ENCODE assay signal across 1 cellular context in the genomic region with DNA sequence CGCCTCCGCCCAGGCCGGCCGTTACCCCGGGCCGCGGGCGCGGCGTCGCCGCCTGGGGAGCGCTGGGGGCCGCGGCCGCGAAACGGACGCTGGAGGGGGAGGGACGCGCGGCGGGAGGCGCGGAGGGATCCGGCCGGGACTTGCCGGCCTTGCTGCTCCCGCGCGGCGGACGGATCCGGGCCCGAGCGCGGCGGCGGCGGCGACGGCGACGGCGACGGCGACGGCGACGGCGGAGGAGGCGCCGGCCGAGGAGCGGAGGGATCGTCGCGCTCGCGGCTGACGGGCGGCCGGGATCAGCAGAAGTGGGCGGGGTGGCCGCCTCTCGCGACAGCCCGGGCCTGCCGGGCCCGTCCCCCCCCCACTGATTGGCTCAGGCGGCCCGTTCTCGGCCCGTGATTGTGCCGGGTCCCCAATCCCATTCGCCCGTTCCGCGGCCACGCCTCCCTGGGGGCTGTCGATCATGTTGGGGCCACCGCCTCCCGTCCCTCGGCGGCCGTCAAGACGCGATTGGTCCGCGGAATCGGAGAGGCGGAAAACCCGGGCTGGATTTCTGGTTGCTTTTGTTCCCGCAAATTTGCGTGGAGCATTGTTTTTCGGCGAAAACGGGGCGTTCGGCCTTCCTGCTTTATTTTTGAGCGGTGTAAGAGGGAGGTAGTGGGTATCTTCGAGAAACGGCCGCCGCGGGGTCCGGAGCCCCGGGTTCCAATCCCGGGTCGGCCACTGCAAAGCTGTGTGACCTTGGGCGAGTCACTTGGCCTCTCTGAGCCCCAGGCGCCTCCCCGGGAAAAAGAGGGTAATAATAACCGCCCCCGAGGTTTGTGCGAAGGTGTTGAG.
A peak's percentile ranks its signal among the peaks of the same experiment; 100 is the strongest.
TF ChIP-seq lines count a peak whose summit lies in the region.

TSS of gene ZCCHC14 (minus strand) at position 304 of the 834 bp plus-strand sequence. CDS start 786 bp downstream, outside the sequence.

TF ChIP-seq in K562, 482 proteins besides CTCF, POLR2A, EP300 and RAD21 (continued from another document and continues in another):
- TF ChIP-seq TFAP4 (CRISPR knock-in tag; IDR thresholded peaks at IDR 0.05; ENCODE audit: borderline replicate concordance) (no peak; the same call in 1 of the 2 replicates), ZNF512 (tag; IDR thresholded peaks at IDR 0.05) (no peak), SIX5 (IDR thresholded peaks at IDR 0.05; ENCODE audit: borderline replicate concordance in 1 of 2, insufficient read depth in 1 of 2, low read depth in 1 of 2, low read length in 2 of 2) (no peak), TAF1 (IDR thresholded peaks at IDR 0.05; ENCODE audit: control insufficient read depth, extremely low read depth, insufficient read depth, low read length, severe bottlenecking) (peak; percentile 62), MTA2 (IDR thresholded peaks at IDR 0.05; ENCODE audit: low read depth) (no peak), ZNF212 (CRISPR knock-in tag; IDR thresholded peaks at IDR 0.05) (no peak), BRF1 (IDR thresholded peaks at IDR 0.05; ENCODE audit: borderline replicate concordance, extremely low read depth, insufficient read length) (no peak), KLF10 (CRISPR knock-in tag; IDR thresholded peaks at IDR 0.05) (no peak), RFX5 (IDR thresholded peaks at IDR 0.05; ENCODE audit: low read depth, low read length) (no peak), NCOR1 (IDR thresholded peaks at IDR 0.05) (no peak), ZNF699 (CRISPR knock-in tag; IDR thresholded peaks at IDR 0.05; ENCODE audit: insufficient replicate concordance) (no peak), SMARCC2 (IDR thresholded peaks at IDR 0.05; ENCODE audit: low read depth) (no peak), YBX1 (IDR thresholded peaks at IDR 0.05) (no peak), RCOR1 (IDR thresholded peaks at IDR 0.05; ENCODE audit: borderline replicate concordance in 1 of 2, low read depth in 2 of 2, low read length in 2 of 2) (peak in 1 of 2 experiments; percentile 5; a peak in 1 of 4 replicates), POLR2G (IDR thresholded peaks at IDR 0.05; ENCODE audit: low read depth, low read length) (peak; percentile 83), TEAD2 (tag; IDR thresholded peaks at IDR 0.05) (no peak), RNF2 (IDR thresholded peaks at IDR 0.05) (no peak), ERF (CRISPR knock-in tag; IDR thresholded peaks at IDR 0.05) (no peak; the same call in 1 of the 2 replicates), HNRNPH1 (optimal IDR thresholded peaks at IDR 0.05; ENCODE audit: low read depth, low read length) (no peak), ZNF253 (CRISPR knock-in tag; conservative IDR thresholded peaks at IDR 0.05) (no peak), NBN (IDR thresholded peaks at IDR 0.05; ENCODE audit: low read depth) (no peak), CREBBP (IDR thresholded peaks at IDR 0.05; ENCODE audit: low read depth, low read length) (no peak)
- TF ChIP-seq, protein P1, sequence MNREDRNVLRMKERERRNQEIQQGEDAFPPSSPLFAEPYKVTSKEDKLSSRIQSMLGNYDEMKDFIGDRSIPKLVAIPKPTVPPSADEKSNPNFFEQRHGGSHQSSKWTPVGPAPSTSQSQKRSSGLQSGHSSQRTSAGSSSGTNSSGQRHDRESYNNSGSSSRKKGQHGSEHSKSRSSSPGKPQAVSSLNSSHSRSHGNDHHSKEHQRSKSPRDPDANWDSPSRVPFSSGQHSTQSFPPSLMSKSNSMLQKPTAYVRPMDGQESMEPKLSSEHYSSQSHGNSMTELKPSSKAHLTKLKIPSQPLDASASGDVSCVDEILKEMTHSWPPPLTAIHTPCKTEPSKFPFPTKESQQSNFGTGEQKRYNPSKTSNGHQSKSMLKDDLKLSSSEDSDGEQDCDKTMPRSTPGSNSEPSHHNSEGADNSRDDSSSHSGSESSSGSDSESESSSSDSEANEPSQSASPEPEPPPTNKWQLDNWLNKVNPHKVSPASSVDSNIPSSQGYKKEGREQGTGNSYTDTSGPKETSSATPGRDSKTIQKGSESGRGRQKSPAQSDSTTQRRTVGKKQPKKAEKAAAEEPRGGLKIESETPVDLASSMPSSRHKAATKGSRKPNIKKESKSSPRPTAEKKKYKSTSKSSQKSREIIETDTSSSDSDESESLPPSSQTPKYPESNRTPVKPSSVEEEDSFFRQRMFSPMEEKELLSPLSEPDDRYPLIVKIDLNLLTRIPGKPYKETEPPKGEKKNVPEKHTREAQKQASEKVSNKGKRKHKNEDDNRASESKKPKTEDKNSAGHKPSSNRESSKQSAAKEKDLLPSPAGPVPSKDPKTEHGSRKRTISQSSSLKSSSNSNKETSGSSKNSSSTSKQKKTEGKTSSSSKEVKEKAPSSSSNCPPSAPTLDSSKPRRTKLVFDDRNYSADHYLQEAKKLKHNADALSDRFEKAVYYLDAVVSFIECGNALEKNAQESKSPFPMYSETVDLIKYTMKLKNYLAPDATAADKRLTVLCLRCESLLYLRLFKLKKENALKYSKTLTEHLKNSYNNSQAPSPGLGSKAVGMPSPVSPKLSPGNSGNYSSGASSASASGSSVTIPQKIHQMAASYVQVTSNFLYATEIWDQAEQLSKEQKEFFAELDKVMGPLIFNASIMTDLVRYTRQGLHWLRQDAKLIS (CRISPR knock-in tag; IDR thresholded peaks at IDR 0.05): 0 out of 2 replicates have a peak, but pooled peaks have one; percentile 42
- TF ChIP-seq, protein P2, sequence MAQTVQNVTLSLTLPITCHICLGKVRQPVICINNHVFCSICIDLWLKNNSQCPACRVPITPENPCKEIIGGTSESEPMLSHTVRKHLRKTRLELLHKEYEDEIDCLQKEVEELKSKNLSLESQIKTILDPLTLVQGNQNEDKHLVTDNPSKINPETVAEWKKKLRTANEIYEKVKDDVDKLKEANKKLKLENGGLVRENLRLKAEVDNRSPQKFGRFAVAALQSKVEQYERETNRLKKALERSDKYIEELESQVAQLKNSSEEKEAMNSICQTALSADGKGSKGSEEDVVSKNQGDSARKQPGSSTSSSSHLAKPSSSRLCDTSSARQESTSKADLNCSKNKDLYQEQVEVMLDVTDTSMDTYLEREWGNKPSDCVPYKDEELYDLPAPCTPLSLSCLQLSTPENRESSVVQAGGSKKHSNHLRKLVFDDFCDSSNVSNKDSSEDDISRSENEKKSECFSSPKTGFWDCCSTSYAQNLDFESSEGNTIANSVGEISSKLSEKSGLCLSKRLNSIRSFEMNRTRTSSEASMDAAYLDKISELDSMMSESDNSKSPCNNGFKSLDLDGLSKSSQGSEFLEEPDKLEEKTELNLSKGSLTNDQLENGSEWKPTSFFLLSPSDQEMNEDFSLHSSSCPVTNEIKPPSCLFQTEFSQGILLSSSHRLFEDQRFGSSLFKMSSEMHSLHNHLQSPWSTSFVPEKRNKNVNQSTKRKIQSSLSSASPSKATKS (CRISPR knock-in tag; IDR thresholded peaks at IDR 0.05): no peak
- TF ChIP-seq, protein P3, sequence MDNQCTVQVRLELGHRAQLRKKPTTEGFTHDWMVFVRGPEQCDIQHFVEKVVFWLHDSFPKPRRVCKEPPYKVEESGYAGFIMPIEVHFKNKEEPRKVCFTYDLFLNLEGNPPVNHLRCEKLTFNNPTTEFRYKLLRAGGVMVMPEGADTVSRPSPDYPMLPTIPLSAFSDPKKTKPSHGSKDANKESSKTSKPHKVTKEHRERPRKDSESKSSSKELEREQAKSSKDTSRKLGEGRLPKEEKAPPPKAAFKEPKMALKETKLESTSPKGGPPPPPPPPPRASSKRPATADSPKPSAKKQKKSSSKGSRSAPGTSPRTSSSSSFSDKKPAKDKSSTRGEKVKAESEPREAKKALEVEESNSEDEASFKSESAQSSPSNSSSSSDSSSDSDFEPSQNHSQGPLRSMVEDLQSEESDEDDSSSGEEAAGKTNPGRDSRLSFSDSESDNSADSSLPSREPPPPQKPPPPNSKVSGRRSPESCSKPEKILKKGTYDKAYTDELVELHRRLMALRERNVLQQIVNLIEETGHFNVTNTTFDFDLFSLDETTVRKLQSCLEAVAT (IDR thresholded peaks at IDR 0.05): no peak
- TF ChIP-seq, protein P4, sequence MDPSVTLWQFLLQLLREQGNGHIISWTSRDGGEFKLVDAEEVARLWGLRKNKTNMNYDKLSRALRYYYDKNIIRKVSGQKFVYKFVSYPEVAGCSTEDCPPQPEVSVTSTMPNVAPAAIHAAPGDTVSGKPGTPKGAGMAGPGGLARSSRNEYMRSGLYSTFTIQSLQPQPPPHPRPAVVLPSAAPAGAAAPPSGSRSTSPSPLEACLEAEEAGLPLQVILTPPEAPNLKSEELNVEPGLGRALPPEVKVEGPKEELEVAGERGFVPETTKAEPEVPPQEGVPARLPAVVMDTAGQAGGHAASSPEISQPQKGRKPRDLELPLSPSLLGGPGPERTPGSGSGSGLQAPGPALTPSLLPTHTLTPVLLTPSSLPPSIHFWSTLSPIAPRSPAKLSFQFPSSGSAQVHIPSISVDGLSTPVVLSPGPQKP (CRISPR knock-in tag; IDR thresholded peaks at IDR 0.05): no peak
- TF ChIP-seq, protein P5, sequence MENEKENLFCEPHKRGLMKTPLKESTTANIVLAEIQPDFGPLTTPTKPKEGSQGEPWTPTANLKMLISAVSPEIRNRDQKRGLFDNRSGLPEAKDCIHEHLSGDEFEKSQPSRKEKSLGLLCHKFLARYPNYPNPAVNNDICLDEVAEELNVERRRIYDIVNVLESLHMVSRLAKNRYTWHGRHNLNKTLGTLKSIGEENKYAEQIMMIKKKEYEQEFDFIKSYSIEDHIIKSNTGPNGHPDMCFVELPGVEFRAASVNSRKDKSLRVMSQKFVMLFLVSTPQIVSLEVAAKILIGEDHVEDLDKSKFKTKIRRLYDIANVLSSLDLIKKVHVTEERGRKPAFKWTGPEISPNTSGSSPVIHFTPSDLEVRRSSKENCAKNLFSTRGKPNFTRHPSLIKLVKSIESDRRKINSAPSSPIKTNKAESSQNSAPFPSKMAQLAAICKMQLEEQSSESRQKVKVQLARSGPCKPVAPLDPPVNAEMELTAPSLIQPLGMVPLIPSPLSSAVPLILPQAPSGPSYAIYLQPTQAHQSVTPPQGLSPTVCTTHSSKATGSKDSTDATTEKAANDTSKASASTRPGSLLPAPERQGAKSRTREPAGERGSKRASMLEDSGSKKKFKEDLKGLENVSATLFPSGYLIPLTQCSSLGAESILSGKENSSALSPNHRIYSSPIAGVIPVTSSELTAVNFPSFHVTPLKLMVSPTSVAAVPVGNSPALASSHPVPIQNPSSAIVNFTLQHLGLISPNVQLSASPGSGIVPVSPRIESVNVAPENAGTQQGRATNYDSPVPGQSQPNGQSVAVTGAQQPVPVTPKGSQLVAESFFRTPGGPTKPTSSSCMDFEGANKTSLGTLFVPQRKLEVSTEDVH (IDR thresholded peaks at IDR 0.05; ENCODE audit: low read depth, partially characterized antibody): no peak
- TF ChIP-seq, protein P6, sequence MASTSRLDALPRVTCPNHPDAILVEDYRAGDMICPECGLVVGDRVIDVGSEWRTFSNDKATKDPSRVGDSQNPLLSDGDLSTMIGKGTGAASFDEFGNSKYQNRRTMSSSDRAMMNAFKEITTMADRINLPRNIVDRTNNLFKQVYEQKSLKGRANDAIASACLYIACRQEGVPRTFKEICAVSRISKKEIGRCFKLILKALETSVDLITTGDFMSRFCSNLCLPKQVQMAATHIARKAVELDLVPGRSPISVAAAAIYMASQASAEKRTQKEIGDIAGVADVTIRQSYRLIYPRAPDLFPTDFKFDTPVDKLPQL (IDR thresholded peaks at IDR 0.05; ENCODE audit: extremely low read depth, insufficient read length): no peak
